ENCODE assay signal across 28 cellular contexts in genomic region chr6:1695546-1696494, GRCh38.
A peak's percentile ranks its signal among the peaks of the same experiment; 100 is the strongest.
DNase-seq lines count a peak whose midpoint lies in the region; ATAC-seq and TF ChIP-seq lines count a peak whose summit lies in the region.
"Had no signal": no experiment of that assay in that cellular context is flagged by ENCODE, and none has a peak within 500 bp of the region (broad histone marks: within the 10 kb centered on the region; RNA-seq: fewer than 3 reads in every experiment).

No MANE protein-coding gene starts in this region.

- no peaks in the 10 kb centered on the region for H3K9me2 ChIP-seq in GM23248 (ENCODE audit: insufficient read depth)
- H3K9me2 ChIP-seq: SK-N-SH had no signal

- H3K4me1 Mint-ChIP-seq in chondrocyte (ENCODE audit: low read depth) = peaks cover 57% of the 10 kb centered on the region
- H3K4me1 Mint-ChIP-seq: stimulated activated effector memory CD8-positive, alpha-beta T cell treated with anti-CD3 and anti-CD28 coated beads, Interleukin-12 subunit alpha, Interleukin-12 subunit beta, amount 100 ng/mL, for 72 hours had no signal

- peak; percentile 36 for ATAC-seq in Right ventricle myocardium superior (ENCODE audit: poor library complexity)
- no peak for ATAC-seq in HG02981 (IDR thresholded peaks at IDR 0.05; ENCODE audit: unreplicated experiment)
- ATAC-seq: activated T-cell treated with anti-CD3 and anti-CD28 coated beads, Interleukin-2, amount 50 U/mL, for 72 hours; stimulated activated effector memory CD8-positive, alpha-beta T cell treated with anti-CD3 and anti-CD28 coated beads, Interleukin-12 subunit alpha, Interleukin-12 subunit beta, amount 100 ng/mL, for 72 hours had no signal

- no peak overlapping the region for H3K9ac ChIP-seq in GM23248
- H3K9ac ChIP-seq: SK-N-SH had no signal

- H3K27me3 ChIP-seq in left ventricle myocardium inferior (ENCODE audit: low read depth) (no peaks in the 10 kb centered on the region), tibial artery (no peaks in the 10 kb centered on the region), GM23248 (replicated peaks; ENCODE audit: insufficient read depth) (no peaks in the 10 kb centered on the region), testis (no peaks in the 10 kb centered on the region)
- H3K27me3 ChIP-seq: esophagus squamous epithelium, upper lobe of left lung had no signal

- in situ Hi-C loops in GM23248 (cut with MboI) = no loop called here

- H3K36me3 Mint-ChIP-seq in chondrocyte (ENCODE audit: low read depth) = peaks cover 5% of the 10 kb centered on the region
- H3K36me3 Mint-ChIP-seq: stimulated activated effector memory CD8-positive, alpha-beta T cell treated with anti-CD3 and anti-CD28 coated beads, Interleukin-12 subunit alpha, Interleukin-12 subunit beta, amount 100 ng/mL, for 72 hours had no signal

- intact Hi-C loops in Right ventricle myocardium superior (cut with DNase I) = no loop called here
- intact Hi-C loops in left ventricle myocardium inferior (cut with micrococcal nuclease) = no loop called here
- intact Hi-C loops in tibial artery (cut with DNase I; ENCODE audit: low total_unique reads) = no loop called here
- intact Hi-C loops in testis (cut with DNase I; ENCODE audit: low total_unique reads) = no loop called here

- H3K9me3 ChIP-seq in left ventricle myocardium inferior (replicated peaks) = peaks cover 3% of the 10 kb centered on the region
- H3K9me3 ChIP-seq in tibial artery = no peaks in the 10 kb centered on the region
- H3K9me3 ChIP-seq in GM23248 (ENCODE audit: low read depth) = no peaks in the 10 kb centered on the region
- no peaks in the 10 kb centered on the region for H3K9me3 ChIP-seq in testis
- H3K9me3 ChIP-seq: esophagus squamous epithelium, upper lobe of left lung had no signal

- H3K79me2 ChIP-seq in GM23248 (ENCODE audit: insufficient read depth) = no peaks in the 10 kb centered on the region

- H3K27ac ChIP-seq in left ventricle myocardium inferior (replicated peaks) = no peak overlapping the region
- peak overlapping the region; percentile 78 to 83 for H3K27ac ChIP-seq in tibial artery
- no peak overlapping the region for H3K27ac ChIP-seq in GM23248
- H3K27ac ChIP-seq in testis = peak overlapping the region in 1 of 2 donors; percentile 1
- H3K27ac ChIP-seq: esophagus squamous epithelium, HL-60, upper lobe of left lung had no signal

- H3K4me1 ChIP-seq in left ventricle myocardium inferior (peaks cover under 1% of the 10 kb centered on the region), tibial artery (peaks cover 0 to 49% (median 28%) of the 10 kb centered on the region in 4 donors), GM23248 (ENCODE audit: insufficient read depth) (peaks cover 8% of the 10 kb centered on the region), testis (no peaks in the 10 kb centered on the region)
- H3K4me1 ChIP-seq: esophagus squamous epithelium, upper lobe of left lung had no signal

- no peak for TF ChIP-seq POLR2A in testis (IDR thresholded peaks at IDR 0.05)

- H3K9me3 Mint-ChIP-seq in chondrocyte (ENCODE audit: low read depth) = peaks cover 9% of the 10 kb centered on the region

- WGBS in GM23248 (ENCODE audit: low coverage in 1 of 2, low lambda C conversion rate in 2 of 2, missing lambda C conversion rate in 2 of 2), 2 experiments = 68 to 69% methylated on average over 11 of the region's 11 CpGs
- WGBS in testis, 2 donors = 59 to 66% methylated on average over 11 of the region's 11 CpGs

- no peak overlapping the region for H3K4me3 Mint-ChIP-seq in chondrocyte (ENCODE audit: unreplicated experiment)
- H3K4me3 Mint-ChIP-seq: activated T-cell treated with anti-CD3 and anti-CD28 coated beads, Interleukin-2, amount 50 U/mL, for 72 hours; stimulated activated effector memory CD8-positive, alpha-beta T cell treated with anti-CD3 and anti-CD28 coated beads, Interleukin-12 subunit alpha, Interleukin-12 subunit beta, amount 100 ng/mL, for 72 hours had no signal

- DNase-seq in Right ventricle myocardium superior = no peak
- DNase-seq in left ventricle myocardium inferior = no peak
- DNase-seq in chondrocyte (ENCODE audit: low spot score) = no peak
- DNase-seq in left kidney (ENCODE audit: low read depth, low spot score) = peak; percentile 63
- DNase-seq in tibial artery = peak; percentile 64 to 86
- no peak for DNase-seq in GM23248
- no peak for DNase-seq in testis
- DNase-seq: 8988T; activated CD4-positive, alpha-beta T cell treated with anti-CD3 and anti-CD28 coated beads, Interleukin-2, amount 50 U/mL, for 48 hours; activated CD4-positive, CD25-positive, alpha-beta regulatory T cell; activated T-cell treated with anti-CD3 and anti-CD28 coated beads, Interleukin-2, amount 50 U/mL, for 72 hours; central memory CD4-positive, alpha-beta T cell; dermis blood vessel endothelial cell; DMS79 treated with DMSO at 0.1 percent for 48 hours; esophagus squamous epithelium; GF-D8; GOT3; KG1; NCI-H1105 treated with DMSO at 0.1 percent for 48 hours; NCI-H1930; NCI-H524; OCI-M1; SK-N-SH; upper lobe of left lung had no signal

- H3K4me3 ChIP-seq in left ventricle myocardium inferior (no peak overlapping the region), tibial artery (no peak overlapping the region), GM23248 (no peak overlapping the region), testis (no peak overlapping the region)
- H3K4me3 ChIP-seq: esophagus squamous epithelium, upper lobe of left lung had no signal

- H2AFZ ChIP-seq in GM23248 = no peak overlapping the region

- no peak for TF ChIP-seq CTCF in left ventricle myocardium inferior (IDR thresholded peaks at IDR 0.05; ENCODE audit: borderline replicate concordance)
- TF ChIP-seq CTCF in chondrocyte (IDR thresholded peaks at IDR 0.05) = no peak
- no peak for TF ChIP-seq CTCF in tibial artery (IDR thresholded peaks at IDR 0.05)
- TF ChIP-seq CTCF in testis (IDR thresholded peaks at IDR 0.05) = no peak

- no peak overlapping the region for H3K4me2 ChIP-seq in GM23248 (ENCODE audit: unreplicated experiment)
- H3K4me2 ChIP-seq: SK-N-SH had no signal

- peak overlapping the region; percentile 77 for H3K27ac Mint-ChIP-seq in chondrocyte (ENCODE audit: unreplicated experiment)
- H3K27ac Mint-ChIP-seq: activated T-cell treated with anti-CD3 and anti-CD28 coated beads, Interleukin-2, amount 50 U/mL, for 72 hours; progenitor cell of endocrine pancreas; stimulated activated effector memory CD8-positive, alpha-beta T cell treated with anti-CD3 and anti-CD28 coated beads, Interleukin-12 subunit alpha, Interleukin-12 subunit beta, amount 100 ng/mL, for 72 hours had no signal

- H3F3A ChIP-seq in GM23248 (ENCODE audit: insufficient read depth) = peaks cover 11% of the 10 kb centered on the region; the same call in 1 of the 2 replicates

- H4K20me1 ChIP-seq in GM23248 (ENCODE audit: insufficient read depth) = no peaks in the 10 kb centered on the region

- H3K36me3 ChIP-seq in left ventricle myocardium inferior = no peaks in the 10 kb centered on the region
- H3K36me3 ChIP-seq in tibial artery = no peaks in the 10 kb centered on the region
- no peaks in the 10 kb centered on the region for H3K36me3 ChIP-seq in GM23248 (ENCODE audit: low read depth)
- H3K36me3 ChIP-seq in testis (ENCODE audit: low read depth, missing control alignments) = no peaks in the 10 kb centered on the region
- H3K36me3 ChIP-seq: esophagus squamous epithelium, upper lobe of left lung had no signal

- H3K27me3 Mint-ChIP-seq in chondrocyte (ENCODE audit: low read depth) = no peaks in the 10 kb centered on the region

Comparison
In these comparisons a context has a peak if more than half of its experiments do, and no peak if none do; other contexts are left out.
1. DNase-seq: peak in left kidney (single experiment) and tibial artery (2 of 2); none in Right ventricle myocardium superior (single experiment), left ventricle myocardium inferior (single experiment), chondrocyte (single experiment), GM23248 (single experiment) and testis (single experiment).
2. H3K27ac ChIP-seq: peak in tibial artery (2 of 2); none in left ventricle myocardium inferior (single experiment) and GM23248 (single experiment).